ENCODE assay signal across 30 cellular contexts in genomic region chrX:28133763-28134162, GRCh38.
DNase-seq lines count a peak whose midpoint lies in the region; ATAC-seq and TF ChIP-seq lines count a peak whose summit lies in the region.
"Had no signal": no experiment of that assay in that cellular context is flagged by ENCODE, and none has a peak within 500 bp of the region (broad histone marks: within the 10 kb centered on the region; RNA-seq: fewer than 3 reads in every experiment).

No MANE protein-coding gene starts in this region.

- H3K27ac Mint-ChIP-seq in stimulated activated naive CD8-positive, alpha-beta T cell treated with anti-CD3 and anti-CD28 coated beads, Interleukin-15, amount 100 ng/mL, for 72 hours = no peak overlapping the region
- H3K27ac Mint-ChIP-seq: CD14-positive monocyte; CD8-positive, alpha-beta memory T cell; IgD-negative memory B cell; T-cell had no signal

- H3K4me3 Mint-ChIP-seq in stimulated activated naive CD8-positive, alpha-beta T cell treated with anti-CD3 and anti-CD28 coated beads, Interleukin-15, amount 100 ng/mL, for 72 hours = no peak overlapping the region
- H3K4me3 Mint-ChIP-seq: CD14-positive monocyte; CD8-positive, alpha-beta memory T cell; IgD-negative memory B cell; T-cell had no signal

- H3K27me3 Mint-ChIP-seq in stimulated activated naive CD8-positive, alpha-beta T cell treated with anti-CD3 and anti-CD28 coated beads, Interleukin-15, amount 100 ng/mL, for 72 hours = no peaks in the 10 kb centered on the region
- H3K27me3 Mint-ChIP-seq: IgD-negative memory B cell, T-cell had no signal

- no peaks in the 10 kb centered on the region for H3K9me3 Mint-ChIP-seq in stimulated activated naive CD8-positive, alpha-beta T cell treated with anti-CD3 and anti-CD28 coated beads, Interleukin-15, amount 100 ng/mL, for 72 hours
- H3K9me3 Mint-ChIP-seq: IgD-negative memory B cell, T-cell had no signal

- H3K4me2 ChIP-seq in OCI-LY3 (ENCODE audit: low read length) = peak overlapping the region; percentile 84
- no peak overlapping the region for H3K4me2 ChIP-seq in osteoblast (ENCODE audit: insufficient read depth, low read length)

- no peaks in the 10 kb centered on the region for H3K79me2 ChIP-seq in OCI-LY3 (ENCODE audit: low read length)
- H3K79me2 ChIP-seq in osteoblast (ENCODE audit: insufficient read depth, low read length) = no peaks in the 10 kb centered on the region

- H3K4me3 ChIP-seq in GM12865 (ENCODE audit: low read depth, low read length) (no peak overlapping the region), OCI-LY3 (ENCODE audit: low read length) (peak overlapping the region; percentile 67), osteoblast (ENCODE audit: insufficient read depth, low read length) (no peak overlapping the region)
- H3K4me3 ChIP-seq: SJSA1 had no signal

- H3K9ac ChIP-seq in OCI-LY3 (ENCODE audit: low read length) = peak overlapping the region; percentile 50; the same call in 1 of the 2 replicates

- H3K27ac ChIP-seq in OCI-LY3 (ENCODE audit: low read length) (peak overlapping the region; percentile 66), osteoblast (ENCODE audit: low read depth, low read length) (no peak overlapping the region)
- H3K27ac ChIP-seq: SJSA1 had no signal

- H3K4me1 Mint-ChIP-seq in stimulated activated naive CD8-positive, alpha-beta T cell treated with anti-CD3 and anti-CD28 coated beads, Interleukin-15, amount 100 ng/mL, for 72 hours = no peaks in the 10 kb centered on the region
- H3K4me1 Mint-ChIP-seq: CD14-positive monocyte; CD8-positive, alpha-beta memory T cell; IgD-negative memory B cell; T-cell had no signal

- H3K36me3 ChIP-seq in OCI-LY3 (replicated peaks; ENCODE audit: low read depth, low read length) (no peaks in the 10 kb centered on the region), osteoblast (ENCODE audit: insufficient read depth, low read length) (no peaks in the 10 kb centered on the region)
- H3K36me3 ChIP-seq: BE2C, SJSA1 had no signal

- H2AFZ ChIP-seq in OCI-LY3 (ENCODE audit: low read depth, low read length) = no peak overlapping the region
- H2AFZ ChIP-seq in osteoblast (ENCODE audit: low read length) = no peak overlapping the region

- H3K9me3 ChIP-seq in OCI-LY3 (ENCODE audit: insufficient read depth, low read length) (no peaks in the 10 kb centered on the region), osteoblast (ENCODE audit: low read depth, low read length) (no peaks in the 10 kb centered on the region)
- H3K9me3 ChIP-seq: BE2C, SJSA1 had no signal

- DNase-seq in GM12865 (ENCODE audit: low read depth) (peak; percentile 2), left lobe of liver (ENCODE audit: low spot score) (no peak), NOMO-1 (lab: John Stamatoyannopoulos, UW; ENCODE audit: unreplicated experiment in 2 of 2) (no peak), osteoblast (ENCODE audit: insufficient read length, low spot score, missing footprints) (no peak)
- DNase-seq in stimulated activated naive CD8-positive, alpha-beta T cell treated with anti-CD3 and anti-CD28 coated beads, Interleukin-15, amount 100 ng/mL, for 72 hours = no peak
- DNase-seq: 8988T; ACHN; BE2C; CD8-positive, alpha-beta memory T cell; DMS 273 treated with DMSO at 0.1 percent for 48 hours; DMS79; EL; GDM1; NCI-H1092; NCI-H1417 treated with DMSO at 0.1 percent for 48 hours; NCI-H187; NCI-H2081 treated with DMSO at 0.1 percent for 48 hours; NCI-H2171 treated with DMSO at 0.1 percent for 48 hours; NCI-H524; NCI-H774; NK-92 treated with Interleukin-12 subunit alpha and Interleukin-12 subunit beta, amount 100 ng/mL, for 24 hours; Right ventricle myocardium superior; RPMI8226; T-cell had no signal

- H4K20me1 ChIP-seq in OCI-LY3 (ENCODE audit: insufficient read depth, low read length) = no peaks in the 10 kb centered on the region
- no peaks in the 10 kb centered on the region for H4K20me1 ChIP-seq in osteoblast (ENCODE audit: insufficient read depth, low read length)

- H3K27me3 ChIP-seq in OCI-LY3 (ENCODE audit: low read depth, low read length) (no peaks in the 10 kb centered on the region), osteoblast (ENCODE audit: insufficient read depth, low read length) (no peaks in the 10 kb centered on the region)
- H3K27me3 ChIP-seq: BE2C, SJSA1 had no signal

- no peak for TF ChIP-seq CTCF in GM12865 (IDR thresholded peaks at IDR 0.05; ENCODE audit: insufficient read depth, low read depth, low read length, missing control alignments)
- TF ChIP-seq CTCF in OCI-LY3 (IDR thresholded peaks at IDR 0.05; ENCODE audit: low read depth, low read length) = no peak
- TF ChIP-seq CTCF in osteoblast (IDR thresholded peaks at IDR 0.05; ENCODE audit: extremely low read depth, low read depth, low read length) = no peak

- ATAC-seq in HG02870 (IDR thresholded peaks at IDR 0.05; ENCODE audit: unreplicated experiment) (peak; percentile 66), left lobe of liver (peak; percentile 44)
- ATAC-seq in stimulated activated naive CD8-positive, alpha-beta T cell treated with anti-CD3 and anti-CD28 coated beads, Interleukin-15, amount 100 ng/mL, for 72 hours = no peak
- ATAC-seq: HCT116, T-cell had no signal

- H3K4me1 ChIP-seq in OCI-LY3 (ENCODE audit: low read length) = peaks cover 17% of the 10 kb centered on the region
- H3K4me1 ChIP-seq in osteoblast (ENCODE audit: insufficient read depth, low read length) = no peaks in the 10 kb centered on the region
- H3K4me1 ChIP-seq: BE2C, SJSA1 had no signal
